ENCODE assay signal across 15 cellular contexts in genomic region chr18:44912740-44913478, GRCh38.
DNase-seq lines count a peak whose midpoint lies in the region; ATAC-seq, FAIRE-seq and TF ChIP-seq lines count a peak whose summit lies in the region.
"Had no signal": no experiment of that assay in that cellular context is flagged by ENCODE, and none has a peak within 500 bp of the region (broad histone marks: within the 10 kb centered on the region; RNA-seq: fewer than 3 reads in every experiment).

No MANE protein-coding gene starts in this region.

- DNase-seq in endothelial cell (ENCODE audit: low spot score): no peak
- no peak for DNase-seq in naive B cell
- DNase-seq in WERI-Rb-1: no peak
- no peak for DNase-seq in ovary
- no peak for DNase-seq in NCI-H146 treated with DMSO at 0.1 percent for 48 hours (lab: John Stamatoyannopoulos, UW; ENCODE audit: unreplicated experiment)
- no peak for DNase-seq in HTR-8/SVneo (ENCODE audit: insufficient read length, low spot score)
- DNase-seq: AML-193; CD4-positive, alpha-beta memory T cell; NCI-H187; NCI-H2171; NCI-H82; SIG-M5 had no signal

- TF ChIP-seq CTCF in KMS-11 (conservative IDR thresholded peaks at IDR 0.05; ENCODE audit: low read depth, low read length) (no peak), endothelial cell (IDR thresholded peaks at IDR 0.05; ENCODE audit: unreplicated experiment) (no peak), WERI-Rb-1 (IDR thresholded peaks at IDR 0.05; ENCODE audit: low read depth, low read length) (no peak), ovary (IDR thresholded peaks at IDR 0.05) (no peak)

- H3K9me3 Mint-ChIP-seq in endothelial cell (ENCODE audit: unreplicated experiment) (no peaks in the 10 kb centered on the region), naive B cell (peaks cover 0 to 2% (median 0%) of the 10 kb centered on the region in 7 donors)

- H3K9ac ChIP-seq in BLaER1 treated with 17β-estradiol and CSF1 and Interleukin-3, amounts not matched to agents 10 nM and 100 nM: 0 out of 22 replicates have a peak overlapping the region, but pooled peaks of 1 of the 11 experiments have one; percentile 8
- H3K9ac ChIP-seq in KMS-11: no peak overlapping the region

- H3K36me3 ChIP-seq in BLaER1 treated with 17β-estradiol and CSF1 and Interleukin-3, amounts not matched to agents 10 nM and 100 nM: no peaks in the 10 kb centered on the region
- no peaks in the 10 kb centered on the region for H3K36me3 ChIP-seq in KMS-11 (ENCODE audit: insufficient read depth)
- no peaks in the 10 kb centered on the region for H3K36me3 ChIP-seq in WERI-Rb-1
- no peaks in the 10 kb centered on the region for H3K36me3 ChIP-seq in ovary
- H3K36me3 ChIP-seq: HAP-1 had no signal

- no peak for FAIRE-seq in HTR-8/SVneo (lab: Jason Lieb, UNC)

- H3K4me1 Mint-ChIP-seq in endothelial cell (ENCODE audit: unreplicated experiment) (peaks cover 8% of the 10 kb centered on the region), naive B cell (peaks cover 64 to 82% (median 73%) of the 10 kb centered on the region in 3 donors)

- no peak for TF ChIP-seq POLR2A in ovary (IDR thresholded peaks at IDR 0.05)

- H3K4me1 ChIP-seq in BLaER1 treated with 17β-estradiol and CSF1 and Interleukin-3, amounts not matched to agents 10 nM and 100 nM: peaks cover 18 to 74% (median 53%) of the 10 kb centered on the region in 10 experiments
- H3K4me1 ChIP-seq in KMS-11 (ENCODE audit: low read depth, poor library complexity, severe bottlenecking) (peaks cover 74% of the 10 kb centered on the region), ovary (ENCODE audit: insufficient read depth) (peaks cover 20% of the 10 kb centered on the region)
- H3K4me1 ChIP-seq: HAP-1 had no signal

- no peak for TF ChIP-seq EP300 in ovary (IDR thresholded peaks at IDR 0.05)

- WGBS in ovary, 3 donors: 82 to 86% (median 83%) methylated on average over 6 of the region's 6 CpGs

- no peak overlapping the region for H2AFZ ChIP-seq in KMS-11 (ENCODE audit: low read depth)

- H3K36me3 Mint-ChIP-seq in endothelial cell (ENCODE audit: low read depth, unreplicated experiment) (peaks cover 25% of the 10 kb centered on the region), naive B cell (peaks cover 16 to 19% of the 10 kb centered on the region in 2 donors)
- H3K36me3 Mint-ChIP-seq: CD4-positive, alpha-beta memory T cell had no signal

- peak overlapping the region; percentile 22 to 75 (median 62); a peak in 20 of 22 replicates for H3K4me2 ChIP-seq in BLaER1 treated with 17β-estradiol and CSF1 and Interleukin-3, amounts not matched to agents 10 nM and 100 nM
- H3K4me2 ChIP-seq in KMS-11: peak overlapping the region; percentile 80

- H3K27ac ChIP-seq in BLaER1 treated with 17β-estradiol and CSF1 and Interleukin-3, amounts not matched to agents 10 nM and 100 nM: 0 out of 22 replicates have a peak overlapping the region, but pooled peaks of 1 of the 11 experiments have one; percentile 18
- H3K27ac ChIP-seq in KMS-11: peak overlapping the region; percentile 15; the same call in 1 of the 2 replicates
- no peak overlapping the region for H3K27ac ChIP-seq in WERI-Rb-1
- H3K27ac ChIP-seq in ovary: no peak overlapping the region

- peaks cover 12% of the 10 kb centered on the region for H3K27me3 Mint-ChIP-seq in endothelial cell (ENCODE audit: unreplicated experiment)
- H3K27me3 Mint-ChIP-seq in naive B cell: no peaks in the 10 kb centered on the region

- H3K79me2 ChIP-seq in KMS-11 (ENCODE audit: insufficient read depth, low read depth): peaks cover 39% of the 10 kb centered on the region; the same call in 1 of the 2 replicates

- no peaks in the 10 kb centered on the region; a peak in 1 of 22 replicates for H3K9me3 ChIP-seq in BLaER1 treated with 17β-estradiol and CSF1 and Interleukin-3, amounts not matched to agents 10 nM and 100 nM (replicated peaks in 1 of 11)
- H3K9me3 ChIP-seq in WERI-Rb-1 (ENCODE audit: severe bottlenecking) (no peaks in the 10 kb centered on the region), ovary (no peaks in the 10 kb centered on the region)
- H3K9me3 ChIP-seq: HAP-1 had no signal

- no peaks in the 10 kb centered on the region for H4K20me1 ChIP-seq in BLaER1 treated with 17β-estradiol and CSF1 and Interleukin-3, amounts not matched to agents 10 nM and 100 nM
- no peaks in the 10 kb centered on the region for H4K20me1 ChIP-seq in KMS-11 (ENCODE audit: insufficient read depth)

- intact Hi-C loops in ovary (cut with DNase I): no loop called here

- no peak overlapping the region for H3K4me3 ChIP-seq in BLaER1 treated with 17β-estradiol and CSF1 and Interleukin-3, amounts not matched to agents 10 nM and 100 nM
- H3K4me3 ChIP-seq in KMS-11 (IDR thresholded peaks at IDR 0.05; ENCODE audit: insufficient read depth, low read depth, low read length): no peak overlapping the region
- no peak overlapping the region for H3K4me3 ChIP-seq in WERI-Rb-1 (ENCODE audit: low read depth, low read length)
- no peak overlapping the region for H3K4me3 ChIP-seq in ovary
- H3K4me3 ChIP-seq: HAP-1 had no signal

- no peaks in the 10 kb centered on the region for H3K27me3 ChIP-seq in BLaER1 treated with 17β-estradiol and CSF1 and Interleukin-3, amounts not matched to agents 10 nM and 100 nM
- H3K27me3 ChIP-seq in KMS-11 (ENCODE audit: insufficient read depth, low read depth) (no peaks in the 10 kb centered on the region), WERI-Rb-1 (ENCODE audit: insufficient read depth, low read depth, severe bottlenecking) (no peaks in the 10 kb centered on the region), ovary (no peaks in the 10 kb centered on the region)

- ATAC-seq in naive B cell (ENCODE audit: low read depth in 2 of 2): no peak

- peak overlapping the region; percentile 79 for H3K27ac Mint-ChIP-seq in endothelial cell (ENCODE audit: unreplicated experiment)
- peak overlapping the region in 5 of 6 donors; percentile 59 to 94 (median 76) for H3K27ac Mint-ChIP-seq in naive B cell
- H3K27ac Mint-ChIP-seq: CD4-positive, alpha-beta memory T cell had no signal

- H3K4me3 Mint-ChIP-seq in endothelial cell (ENCODE audit: unreplicated experiment) (no peak overlapping the region), naive B cell (peak overlapping the region in 6 of 8 donors; percentile 23 to 81 (median 48))
- H3K4me3 Mint-ChIP-seq: CD4-positive, alpha-beta memory T cell had no signal
